8 cellular contexts compared by ENCODE assay signal in the genomic region with DNA sequence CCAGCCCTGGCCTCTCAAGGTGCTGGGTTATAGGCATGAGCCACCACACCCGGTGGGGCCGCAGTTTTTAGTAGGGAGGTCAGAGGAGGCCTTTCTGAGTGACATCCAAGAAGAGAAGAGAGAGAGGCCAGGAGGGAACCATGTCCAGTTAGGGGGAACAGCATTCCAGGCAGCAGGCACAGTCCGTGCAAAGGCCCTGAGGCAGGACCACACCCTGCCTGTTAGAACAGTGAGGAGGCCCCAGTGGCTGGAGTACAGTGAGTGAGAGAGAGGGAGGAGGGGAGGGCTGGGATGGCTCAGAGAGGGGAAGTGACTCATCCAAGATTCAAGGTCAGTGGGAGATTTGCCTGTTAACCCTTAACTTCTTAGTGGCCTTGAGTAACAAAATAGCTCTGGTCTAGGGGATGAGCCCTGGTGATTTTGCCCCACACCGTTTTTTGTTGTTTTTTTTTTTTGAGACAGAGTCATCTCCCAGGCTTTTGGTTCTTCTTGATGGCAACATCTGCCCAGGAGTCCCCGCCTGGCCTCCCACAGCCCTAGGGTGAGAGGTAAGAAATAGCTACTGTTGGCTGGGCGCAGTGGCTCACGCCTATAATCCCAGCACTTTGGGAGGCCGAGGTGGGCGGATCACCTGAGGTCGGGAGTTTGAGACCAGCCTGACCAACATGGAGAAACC. TPM values are rescaled to one million over a fixed set of nuclear protein-coding genes. Genes with fewer than 3 reads are reported as not detected.
DNase-seq lines count a peak whose midpoint lies in the region; ATAC-seq and TF ChIP-seq lines count a peak whose summit lies in the region.

No MANE protein-coding gene starts in this region.

- peak overlapping the region; percentile 7 for H3K18ac ChIP-seq in IMR-90 (ENCODE audit: low read depth, low read length)

- H3K14ac ChIP-seq in IMR-90 (replicated peaks; ENCODE audit: low read depth, low read length): peak overlapping the region; percentile 65

- H3K9me3 ChIP-seq in CD8-positive, alpha-beta memory T cell (ENCODE audit: low read length): no peaks in the 10 kb centered on the region
- no peaks in the 10 kb centered on the region for H3K9me3 ChIP-seq in IMR-90 (ENCODE audit: control insufficient read depth, insufficient read depth, low read length)

- H3K23ac ChIP-seq in IMR-90 (ENCODE audit: low read depth, low read length): 0 out of 2 replicates have a peak overlapping the region, but pooled peaks have one; percentile 26

- intact Hi-C loops in IMR-90 (cut with micrococcal nuclease): no loop called here

- peak overlapping the region; percentile 83 for H2AFZ ChIP-seq in IMR-90 (replicated peaks; ENCODE audit: low read length, poor library complexity)

- H3K4me3 Mint-ChIP-seq in CD8-positive, alpha-beta memory T cell: no peak overlapping the region
- no peak overlapping the region for H3K4me3 Mint-ChIP-seq in activated naive CD4-positive, alpha-beta T cell treated with anti-CD3 and anti-CD28 coated beads, Interleukin-2, amount 10 ng/mL, durations not matched to agents 7 days and 5 days

- no peak overlapping the region for H3K9ac ChIP-seq in IMR-90 (ENCODE audit: low read depth, low read length)

- TF ChIP-seq POLR2A in IMR-90 (IDR thresholded peaks at IDR 0.05; ENCODE audit: low read depth, low read length): no peak
- no peak for TF ChIP-seq POLR2A in GM18505 (IDR thresholded peaks at IDR 0.05; ENCODE audit: borderline replicate concordance, extremely low read depth, insufficient read depth, insufficient read length)

- H2AK5ac ChIP-seq in IMR-90 (ENCODE audit: low read depth, low read length): peak overlapping the region; percentile 84

- H3K4me3 ChIP-seq in CD8-positive, alpha-beta memory T cell (ENCODE audit: low read length): no peak overlapping the region
- H3K4me3 ChIP-seq in IMR-90 (ENCODE audit: insufficient read depth, low read depth, low read length): no peak overlapping the region

- no peak overlapping the region for H3K4me2 ChIP-seq in IMR-90 (ENCODE audit: low read depth, low read length)

- H3K56ac ChIP-seq in IMR-90 (ENCODE audit: extremely low read depth, insufficient read depth, low read length): no peak overlapping the region

- peak overlapping the region; percentile 93 for H2AK9ac ChIP-seq in IMR-90 (replicated peaks; ENCODE audit: low read depth, low read length, poor library complexity)

- peaks cover 6 to 30% of the 10 kb centered on the region in 2 experiments; a peak in 3 of 4 replicates for H3K79me1 ChIP-seq in IMR-90 (ENCODE audit: low read depth in 1 of 2, low read length in 2 of 2)

- peaks cover 13% of the 10 kb centered on the region for H4K20me1 ChIP-seq in IMR-90 (ENCODE audit: insufficient read depth, low read length)

- H3K27me3 Mint-ChIP-seq in CD8-positive, alpha-beta memory T cell: no peaks in the 10 kb centered on the region
- H3K27me3 Mint-ChIP-seq in activated naive CD4-positive, alpha-beta T cell treated with anti-CD3 and anti-CD28 coated beads, Interleukin-2, amount 10 ng/mL, durations not matched to agents 7 days and 5 days: peaks cover 37% of the 10 kb centered on the region

- no peaks in the 10 kb centered on the region for H3K27me3 ChIP-seq in CD8-positive, alpha-beta memory T cell (ENCODE audit: insufficient read depth, low read length, poor library complexity, severe bottlenecking)
- no peaks in the 10 kb centered on the region for H3K27me3 ChIP-seq in IMR-90 (ENCODE audit: control insufficient read depth, insufficient read depth, low read length)

- peak overlapping the region; percentile 82 for H2BK120ac ChIP-seq in IMR-90 (ENCODE audit: low read depth, low read length)

- POLR2A ChIA-PET in CD8-positive, alpha-beta memory T cell (lab: Charles Lee): interaction anchor here (0.7 kb wide), 1 partner anchor 70 kb away, joined by 3 read pairs; no protein-coding TSS in a partner anchor
- POLR2A ChIA-PET in IMR-90 (lab: Charles Lee; ENCODE audit: unreplicated experiment): interaction anchor here (0.6 to 1.5 kb wide), 3 partner anchors 11 to 151 kb away, joined by 3 to 10 read pairs (median 3); no protein-coding TSS in a partner anchor

- no peaks in the 10 kb centered on the region for H3K9me3 Mint-ChIP-seq in CD8-positive, alpha-beta memory T cell
- no peaks in the 10 kb centered on the region for H3K9me3 Mint-ChIP-seq in activated naive CD4-positive, alpha-beta T cell treated with anti-CD3 and anti-CD28 coated beads, Interleukin-2, amount 10 ng/mL, durations not matched to agents 7 days and 5 days

- no peak overlapping the region for H3K27ac Mint-ChIP-seq in CD8-positive, alpha-beta memory T cell
- H3K27ac Mint-ChIP-seq in activated naive CD4-positive, alpha-beta T cell treated with anti-CD3 and anti-CD28 coated beads, Interleukin-2, amount 10 ng/mL, durations not matched to agents 7 days and 5 days: peak overlapping the region; percentile 63

- peak; percentile 62 for ATAC-seq in IMR-90 (ENCODE audit: low read depth)
- no peak for ATAC-seq in left lobe of liver
- no peak for ATAC-seq in GM18505 (IDR thresholded peaks at IDR 0.05; ENCODE audit: unreplicated experiment)
- no peak for ATAC-seq in GM19397 (IDR thresholded peaks at IDR 0.05; ENCODE audit: unreplicated experiment)
- no peak for ATAC-seq in HG02571 (IDR thresholded peaks at IDR 0.05; ENCODE audit: unreplicated experiment)
- ATAC-seq in GM19455 (IDR thresholded peaks at IDR 0.05; ENCODE audit: unreplicated experiment): no peak

- peaks cover 7% of the 10 kb centered on the region for H3K4me1 ChIP-seq in CD8-positive, alpha-beta memory T cell (ENCODE audit: insufficient read depth, low read length)
- no peaks in the 10 kb centered on the region for H3K4me1 ChIP-seq in IMR-90 (ENCODE audit: control insufficient read depth, insufficient read depth, low read length)

- in situ Hi-C loops in IMR-90 (cut with MboI; ENCODE audit: low sequenced_read_pairs): loop anchor here (5.0 kb wide), 2 partner anchors 42 to 162 kb away; no protein-coding TSS in a partner anchor

- BruUV-seq in IMR-90 (replicated peaks; lab: Mats Ljungman, UMichigan): no TSS peak

- CTCF ChIA-PET in CD8-positive, alpha-beta memory T cell (lab: Charles Lee): interaction anchor here (0.9 to 10.6 kb wide), 8 partner anchors 10 to 161 kb away, joined by 3 to 124 read pairs (median 9); no protein-coding TSS in a partner anchor
- CTCF ChIA-PET in IMR-90 (lab: Yijun Ruan, JAX): interaction anchor here (0.7 kb wide), 1 partner anchor 41 kb away, joined by 4 read pairs; no protein-coding TSS in a partner anchor
- CTCF ChIA-PET in activated naive CD4-positive, alpha-beta T cell treated with anti-CD3 and anti-CD28 coated beads, Interleukin-2, amount 10 ng/mL, durations not matched to agents 7 days and 5 days (lab: Charles Lee): interaction anchor here (0.9 to 9.0 kb wide), 3 partner anchors 19 to 160 kb away, joined by 3 to 80 read pairs (median 74); no protein-coding TSS in a partner anchor

- H3K36me3 Mint-ChIP-seq in CD8-positive, alpha-beta memory T cell: peaks cover 0 to 2% (median 0%) of the 10 kb centered on the region in 3 donors
- H3K36me3 Mint-ChIP-seq in activated naive CD4-positive, alpha-beta T cell treated with anti-CD3 and anti-CD28 coated beads, Interleukin-2, amount 10 ng/mL, durations not matched to agents 7 days and 5 days: no peaks in the 10 kb centered on the region

- dilution Hi-C loops in IMR-90 (cut with HindIII; ENCODE audit: low sequenced_read_pairs, unreplicated experiment): no loop called here

- peak overlapping the region; percentile 88; the same call in 2 of the 3 replicates for H2BK15ac ChIP-seq in IMR-90 (ENCODE audit: low read depth, low read length)

- TF ChIP-seq RAD21 in IMR-90 (IDR thresholded peaks at IDR 0.05; ENCODE audit: low read length): no peak

- peak overlapping the region; percentile 91 for H4K91ac ChIP-seq in IMR-90 (ENCODE audit: insufficient read depth, low read depth, low read length)

- WGBS in IMR-90 (ENCODE audit: extremely low coverage in 2 of 2, insufficient read length in 1 of 2), 2 experiments: 42% methylated on average over 2 of the region's 10 CpGs; no CpG with 5 or more reads in 1 of the 2 experiments

- peak overlapping the region; percentile 65 for H2BK20ac ChIP-seq in IMR-90 (ENCODE audit: low read depth, low read length)

- H2BK5ac ChIP-seq in IMR-90 (ENCODE audit: low read depth, low read length, poor library complexity, severe bottlenecking): peak overlapping the region; percentile 74

- peak overlapping the region; percentile 1 to 74; a peak in 2 of 4 replicates for H4K8ac ChIP-seq in IMR-90 (ENCODE audit: low read depth in 2 of 2, low read length in 2 of 2)

- H3K4ac ChIP-seq in IMR-90 (ENCODE audit: low read depth, low read length): peak overlapping the region; percentile 81

- H3K4me1 Mint-ChIP-seq in CD8-positive, alpha-beta memory T cell: peaks cover 9 to 19% (median 13%) of the 10 kb centered on the region in 3 donors
- H3K4me1 Mint-ChIP-seq in activated naive CD4-positive, alpha-beta T cell treated with anti-CD3 and anti-CD28 coated beads, Interleukin-2, amount 10 ng/mL, durations not matched to agents 7 days and 5 days: peaks cover 31% of the 10 kb centered on the region

- TF ChIP-seq CTCF in IMR-90 (conservative IDR thresholded peaks at IDR 0.05; ENCODE audit: low read depth, low read length): no peak

- H3K9me1 ChIP-seq in IMR-90 (ENCODE audit: insufficient read depth, low read length): peaks cover 6% of the 10 kb centered on the region; the same call in 1 of the 2 replicates

- no peak for DNase-seq in CD8-positive, alpha-beta memory T cell
- DNase-seq in IMR-90: peak; percentile 92
- DNase-seq in activated naive CD4-positive, alpha-beta T cell treated with anti-CD3 and anti-CD28 coated beads, Interleukin-2, amount 10 ng/mL, durations not matched to agents 7 days and 5 days: peak; percentile 29
- peak; percentile 51 for DNase-seq in left lobe of liver (ENCODE audit: low spot score)

- H3K27ac ChIP-seq in CD8-positive, alpha-beta memory T cell (ENCODE audit: low read depth, low read length): peak overlapping the region; percentile 16
- peak overlapping the region; percentile 69 for H3K27ac ChIP-seq in IMR-90 (ENCODE audit: insufficient read depth, low read length)

- no peaks in the 10 kb centered on the region for H3K36me3 ChIP-seq in CD8-positive, alpha-beta memory T cell (ENCODE audit: insufficient read depth, low read length)
- no peaks in the 10 kb centered on the region for H3K36me3 ChIP-seq in IMR-90 (ENCODE audit: control insufficient read depth, insufficient read depth, low read length)

- peak overlapping the region; percentile 31 for H4K5ac ChIP-seq in IMR-90 (ENCODE audit: low read depth, low read length)

RNA-seq across cellular contexts. Expression of a gene that starts 2.7 kb away (rescaled TPM):
- total RNA-seq in CD8-positive, alpha-beta memory T cell: 10 to 100 TPM; 12.3 to 15.4 TPM
- polyA plus RNA-seq in CD8-positive, alpha-beta memory T cell: 21.6 TPM
- total RNA-seq in IMR-90 (2012; rRNA removed) (246 and 289 TPM in 2 replicates), left lobe of liver (12.0 TPM)
- 147 and 170 TPM in 2 replicates for polyA plus RNA-seq in IMR-90 (2012; rRNA removed)
- polyA plus RNA-seq in IMR-90 (2012; cell fraction: cytosol; rRNA removed): 125 and 358 TPM in 2 replicates
- polyA plus RNA-seq in IMR-90 (2012; cell fraction: nucleus; rRNA removed; ENCODE audit: low replicate concordance): 67.4 and 161 TPM in 2 replicates

RNA-seq across cellular contexts. Expression of a gene that starts 32.5 kb away (rescaled TPM):
- 1 to 10 TPM; 1.8 to 2.2 TPM for total RNA-seq in CD8-positive, alpha-beta memory T cell
- 5.5 TPM for polyA plus RNA-seq in CD8-positive, alpha-beta memory T cell
- not detected in 2 replicates for total RNA-seq in IMR-90 (2012; rRNA removed)
- polyA plus RNA-seq in IMR-90 (2012; rRNA removed): not detected in 2 replicates
- not detected in 2 replicates for polyA plus RNA-seq in IMR-90 (2012; cell fraction: cytosol; rRNA removed)
- polyA plus RNA-seq in IMR-90 (2012; cell fraction: nucleus; rRNA removed; ENCODE audit: low replicate concordance): 0.04 and 0.09 TPM in 2 replicates
- total RNA-seq in left lobe of liver: not detected

RNA-seq across cellular contexts. Expression of a gene that starts 38.7 kb away (rescaled TPM):
- 10 to 100 TPM; 24.4 to 26.5 TPM for total RNA-seq in CD8-positive, alpha-beta memory T cell
- polyA plus RNA-seq in CD8-positive, alpha-beta memory T cell: 13.8 TPM
- total RNA-seq in IMR-90 (2012; rRNA removed): 0.90 and 1.1 TPM in 2 replicates
- 9.2 and 10.9 TPM in 2 replicates for polyA plus RNA-seq in IMR-90 (2012; rRNA removed)
- polyA plus RNA-seq in IMR-90 (2012; cell fraction: cytosol; rRNA removed): 6.4 and 7.8 TPM in 2 replicates
- 2.4 and 4.9 TPM in 2 replicates for polyA plus RNA-seq in IMR-90 (2012; cell fraction: nucleus; rRNA removed; ENCODE audit: low replicate concordance)
- total RNA-seq in left lobe of liver: 11.1 TPM

RNA-seq across cellular contexts. Expression of a gene that starts 39.1 kb away (rescaled TPM):
- total RNA-seq in CD8-positive, alpha-beta memory T cell: 100 to 1,000 TPM; 212 to 218 TPM
- 0.35 TPM for polyA plus RNA-seq in CD8-positive, alpha-beta memory T cell
- total RNA-seq in IMR-90 (2012; rRNA removed) (57.4 and 70.3 TPM in 2 replicates), left lobe of liver (0.45 TPM)
- polyA plus RNA-seq in IMR-90 (2012; rRNA removed): 47.4 and 49.2 TPM in 2 replicates
- 32.5 and 35.1 TPM in 2 replicates for polyA plus RNA-seq in IMR-90 (2012; cell fraction: cytosol; rRNA removed)
- 42.0 and 73.3 TPM in 2 replicates for polyA plus RNA-seq in IMR-90 (2012; cell fraction: nucleus; rRNA removed; ENCODE audit: low replicate concordance)

Comparison
In these comparisons a context has a peak if more than half of its experiments do, and no peak if none do; other contexts are left out.
1. DNase-seq: peak in IMR-90 (single experiment), activated naive CD4-positive, alpha-beta T cell treated with anti-CD3 and anti-CD28 coated beads, Interleukin-2, amount 10 ng/mL, durations not matched to agents 7 days and 5 days (single experiment) and left lobe of liver (single experiment); none in CD8-positive, alpha-beta memory T cell (0 of 5).
2. RNA of a gene that starts 2.7 kb away (total RNA-seq): 246 to 289 TPM in IMR-90; 12.3 to 15.4 TPM in CD8-positive, alpha-beta memory T cell and 12.0 TPM in left lobe of liver (single experiment); every median in the first group is over 10 times any median in the second.